Comparison of ENCODE assay signal across 31 cellular contexts in genomic region chr4:53500552-53500951, GRCh38.
"Had no signal": no experiment of that assay in that cellular context is flagged by ENCODE, and none has a peak within 500 bp of the region (broad histone marks: within the 10 kb centered on the region; RNA-seq: fewer than 3 reads in every experiment).

No MANE protein-coding gene starts in this region.

- H3K27me3 Mint-ChIP-seq: dendritic cell treated with granulocyte-macrophage colony-stimulating factor and Interleukin-4, amounts not matched to agents 40 ng/mL and 50 ng/mL, for 4 days had no signal

- H3K9me3 ChIP-seq: colonic mucosa, gastrocnemius medialis, mucosa of descending colon, neutrophil, pancreas, prostate gland, right lobe of liver, suprapubic skin, transverse colon, upper lobe of right lung, uterus had no signal

- H3K36me3 ChIP-seq: colonic mucosa, gastrocnemius medialis, neutrophil, prostate gland, right lobe of liver, transverse colon, upper lobe of right lung, uterus had no signal

- FAIRE-seq: keratinocyte, pancreas, small intestine had no signal

- H3K4me1 ChIP-seq: colonic mucosa, gastrocnemius medialis, transverse colon, upper lobe of right lung had no signal

- H3K36me3 Mint-ChIP-seq: memory B cell; naive thymus-derived CD8-positive, alpha-beta T cell had no signal

- DNase-seq: colonic mucosa; effector CD8-positive, alpha-beta T cell; endodermal cell; foreskin fibroblast; gastrocnemius medialis; head of caudate nucleus; left colon; mucosa of descending colon; naive thymus-derived CD8-positive, alpha-beta T cell; pancreas; right lobe of liver; small intestine; stimulated activated CD4-positive, alpha-beta T cell treated with anti-CD3 and anti-CD28 coated beads, Interleukin-15, amount 100 ng/mL, for 24 hours; stimulated activated CD4-positive, alpha-beta T cell treated with anti-CD3 and anti-CD28 coated beads, Interleukin-2, amount 100 ng/mL, for 48 hours; stimulated activated naive CD4-positive, alpha-beta T cell; stimulated activated naive CD8-positive, alpha-beta T cell treated with anti-CD3 and anti-CD28 coated beads, Interleukin-15, amount 100 ng/mL, for 72 hours; transverse colon; upper lobe of right lung; uterus had no signal

- H3K4me3 ChIP-seq: colonic mucosa, gastrocnemius medialis, lung, mucosa of descending colon, pancreas, prostate gland, right lobe of liver, suprapubic skin, transverse colon, upper lobe of right lung, uterus had no signal

- H3K27ac ChIP-seq: colonic mucosa, epithelial cell of prostate, gastrocnemius medialis, neutrophil, pancreas, prostate gland, right lobe of liver, suprapubic skin, transverse colon, upper lobe of right lung, uterus had no signal

- H3K4me1 Mint-ChIP-seq: central memory CD8-positive, alpha-beta T cell; memory B cell; stimulated activated naive CD8-positive, alpha-beta T cell treated with anti-CD3 and anti-CD28 coated beads, Interleukin-15, amount 100 ng/mL, for 72 hours had no signal

- H3K27me3 ChIP-seq: colonic mucosa, gastrocnemius medialis, neutrophil, pancreas, right lobe of liver, suprapubic skin, transverse colon, upper lobe of right lung, uterus had no signal

- H3K4me3 Mint-ChIP-seq: central memory CD8-positive, alpha-beta T cell; dendritic cell treated with granulocyte-macrophage colony-stimulating factor and Interleukin-4, amounts not matched to agents 40 ng/mL and 50 ng/mL, for 4 days; endodermal cell; memory B cell; mesothelial cell of epicardium; naive thymus-derived CD8-positive, alpha-beta T cell; neural crest cell; stimulated activated naive CD8-positive, alpha-beta T cell treated with anti-CD3 and anti-CD28 coated beads, Interleukin-15, amount 100 ng/mL, for 72 hours had no signal

- ATAC-seq: esophagus mucosa; gastrocnemius medialis; left colon; mucosa of descending colon; naive thymus-derived CD8-positive, alpha-beta T cell; pancreas; stimulated activated naive CD8-positive, alpha-beta T cell treated with anti-CD3 and anti-CD28 coated beads, Interleukin-15, amount 100 ng/mL, for 72 hours; upper lobe of right lung had no signal

- H3K9me3 Mint-ChIP-seq: central memory CD8-positive, alpha-beta T cell; dendritic cell treated with granulocyte-macrophage colony-stimulating factor and Interleukin-4, amounts not matched to agents 40 ng/mL and 50 ng/mL, for 4 days; endodermal cell; memory B cell; naive thymus-derived CD8-positive, alpha-beta T cell; neural crest cell; stimulated activated naive CD8-positive, alpha-beta T cell treated with anti-CD3 and anti-CD28 coated beads, Interleukin-15, amount 100 ng/mL, for 72 hours had no signal

- H3K27ac Mint-ChIP-seq: dendritic cell treated with granulocyte-macrophage colony-stimulating factor and Interleukin-4, amounts not matched to agents 40 ng/mL and 50 ng/mL, for 4 days; endodermal cell; memory B cell; mesothelial cell of epicardium; naive thymus-derived CD8-positive, alpha-beta T cell; stimulated activated naive CD8-positive, alpha-beta T cell treated with anti-CD3 and anti-CD28 coated beads, Interleukin-15, amount 100 ng/mL, for 72 hours had no signal
